Comparison of ENCODE assay signal across 8 cellular contexts in genomic region chr4:146243141-146243882, GRCh38. TPM values are rescaled to one million over a fixed set of nuclear protein-coding genes. Genes with fewer than 3 reads are reported as not detected.
DNase-seq lines count a peak whose midpoint lies in the region; ATAC-seq, FAIRE-seq and TF ChIP-seq lines count a peak whose summit lies in the region.

No MANE protein-coding gene starts in this region.

- peaks cover 0 to under 1% of the 10 kb centered on the region in 2 donors for H3K9me3 Mint-ChIP-seq in activated naive CD4-positive, alpha-beta T cell treated with anti-CD3 and anti-CD28 coated beads, Interleukin-2, amount 50 U/mL, for 72 hours

- DNase-seq in RPMI7951 (ENCODE audit: low read depth) = peak; percentile 56
- peak; percentile 69 to 70 for DNase-seq in activated naive CD4-positive, alpha-beta T cell treated with anti-CD3 and anti-CD28 coated beads, Interleukin-2, amount 50 U/mL, for 72 hours (ENCODE audit: low spot score in 2 of 2)
- DNase-seq in HepG2 (ENCODE audit: low spot score) = no peak
- no peak for DNase-seq in stomach
- no peak for DNase-seq in DMS153 (lab: John Stamatoyannopoulos, UW)
- no peak for DNase-seq in NCI-H2196 (lab: John Stamatoyannopoulos, UW; ENCODE audit: unreplicated experiment)

- no peak for TF ChIP-seq EP300 in HepG2 (IDR thresholded peaks at IDR 0.05; ENCODE audit: low read depth in 2 of 2, low read length in 2 of 2)
- TF ChIP-seq EP300 in HepG2 (CRISPR knock-in tag; IDR thresholded peaks at IDR 0.05; ENCODE audit: borderline replicate concordance) = no peak
- TF ChIP-seq EP300 in stomach (IDR thresholded peaks at IDR 0.05) = no peak

- H3K27ac Mint-ChIP-seq in activated naive CD4-positive, alpha-beta T cell treated with anti-CD3 and anti-CD28 coated beads, Interleukin-2, amount 50 U/mL, for 72 hours = peak overlapping the region; percentile 81 to 84

- in situ Hi-C loops in HepG2 (cut with HindIII; ENCODE audit: extremely low pct_ligation_motif_present, low pct_unique_long_range_greater_than_20kb) = no loop called here

- POLR2A ChIA-PET in HepG2 (lab: Yijun Ruan, JAX) = no interaction called here

- H3K9me3 ChIP-seq in HepG2 (ENCODE audit: low read length) (no peaks in the 10 kb centered on the region), stomach (no peaks in the 10 kb centered on the region)

- H3K27me3 ChIP-seq in HepG2 (ENCODE audit: control insufficient read depth in 1 of 2, insufficient read depth in 2 of 2, low read length in 2 of 2) (no peaks in the 10 kb centered on the region; a peak in 2 of 5 replicates), stomach (no peaks in the 10 kb centered on the region)

- intact Hi-C loops in HepG2 (cut with micrococcal nuclease; ENCODE audit: unreplicated experiment) (no loop called here), stomach (cut with DNase I; ENCODE audit: low total_unique reads) (no loop called here)

- H2AFZ ChIP-seq in HepG2 (ENCODE audit: low read length) = no peak overlapping the region

- H3K27ac ChIP-seq in HepG2 (ENCODE audit: extremely low read length, insufficient read depth, low read length) (no peak overlapping the region), stomach (peak overlapping the region in 3 of 5 donors; percentile 81 to 91 (median 83))

- 62% methylated on average over 18 of the region's 24 CpGs for WGBS in HepG2 (ENCODE audit: low lambda C conversion rate)
- 53 to 75% (median 65%) methylated on average over 14 to 24 of the region's 24 CpGs for WGBS in stomach, 5 donors

- no peak overlapping the region for H3K4me2 ChIP-seq in HepG2 (ENCODE audit: low read depth, low read length)

- TF ChIP-seq CTCF in HepG2 (CRISPR knock-in tag; IDR thresholded peaks at IDR 0.05) (peak; percentile 62), stomach (IDR thresholded peaks at IDR 0.05) (peak in 1 of 7 experiments; percentile 33)

- no peak for TF ChIP-seq POLR2A in HepG2 (IDR thresholded peaks at IDR 0.05; ENCODE audit: insufficient read depth in 1 of 2, low read depth in 2 of 2, low read length in 2 of 2)
- TF ChIP-seq POLR2A in stomach (IDR thresholded peaks at IDR 0.05) = no peak

- no peak overlapping the region for H3K9ac ChIP-seq in HepG2 (ENCODE audit: insufficient read depth, low read depth, low read length)

- no peaks in the 10 kb centered on the region for H3K79me2 ChIP-seq in HepG2 (ENCODE audit: insufficient read depth, low read length)

- H3K4me1 ChIP-seq in HepG2 (ENCODE audit: insufficient read depth, low read length) (peaks cover 19% of the 10 kb centered on the region), stomach (peaks cover 27 to 63% (median 44%) of the 10 kb centered on the region in 4 donors)

- no peak for FAIRE-seq in HepG2 (lab: Jason Lieb, UNC)

- CTCF ChIA-PET in HepG2 (lab: Yijun Ruan, JAX; ENCODE audit: low intra/inter-chr PET ratio, low total read pairs) = no interaction called here

- H3K36me3 Mint-ChIP-seq in activated naive CD4-positive, alpha-beta T cell treated with anti-CD3 and anti-CD28 coated beads, Interleukin-2, amount 50 U/mL, for 72 hours = no peaks in the 10 kb centered on the region

- BruUV-seq in HepG2 (replicated peaks; lab: Mats Ljungman, UMichigan) = no TSS peak

- H3K4me3 ChIP-seq in HepG2 (replicated peaks in 1 of 3; ENCODE audit: insufficient read depth in 1 of 3, low read depth in 2 of 3, low read length in 3 of 3) = no peak overlapping the region
- H3K4me3 ChIP-seq in stomach = peak overlapping the region in 1 of 4 donors; percentile 10

- H3K36me3 ChIP-seq in HepG2 (replicated peaks in 1 of 2; ENCODE audit: control insufficient read depth in 1 of 2, insufficient read depth in 2 of 2, low read length in 2 of 2) (no peaks in the 10 kb centered on the region), stomach (no peaks in the 10 kb centered on the region)

- no peak for TF ChIP-seq RAD21 in HepG2 (CRISPR knock-in tag; IDR thresholded peaks at IDR 0.05)

- H4K20me1 ChIP-seq in HepG2 (ENCODE audit: insufficient read depth, low read length) = no peaks in the 10 kb centered on the region

- ATAC-seq in GM18519 (IDR thresholded peaks at IDR 0.05; ENCODE audit: low FRiP score, unreplicated experiment) = peak; percentile 94
- peak; percentile 89 for ATAC-seq in HG02870 (IDR thresholded peaks at IDR 0.05; ENCODE audit: unreplicated experiment)
- peak; percentile 79 to 82 for ATAC-seq in activated naive CD4-positive, alpha-beta T cell treated with anti-CD3 and anti-CD28 coated beads, Interleukin-2, amount 50 U/mL, for 72 hours
- ATAC-seq in HepG2 = peak; percentile 49

TF ChIP-seq in HepG2, 621 proteins besides CTCF, POLR2A, EP300 and RAD21:
- TF ChIP-seq CREB1 (IDR thresholded peaks at IDR 0.05) (peak; percentile 50; the same call in 1 of the 2 replicates), CREB1 (CRISPR knock-in tag; IDR thresholded peaks at IDR 0.05) (no peak), ZBTB33 (CRISPR knock-in tag; IDR thresholded peaks at IDR 0.05) (peak; percentile 32; the same call in 1 of the 2 replicates), ZNF17 (CRISPR knock-in tag; IDR thresholded peaks at IDR 0.05) (no peak), ZBTB7B (CRISPR knock-in tag; IDR thresholded peaks at IDR 0.05) (0 out of 2 replicates have a peak, but pooled peaks have one; percentile 33)

RNA-seq across cellular contexts. Expression of gene REELD1, which starts 29.0 kb away (rescaled TPM):
- not detected in 2 replicates for total RNA-seq in RPMI7951 (2014; rRNA removed; shearing (Covaris generic))
- under 1 TPM in 1 of 2 donors, not detected in 1; 0.16 TPM for total RNA-seq in activated naive CD4-positive, alpha-beta T cell treated with anti-CD3 and anti-CD28 coated beads, Interleukin-2, amount 50 U/mL, for 72 hours
- total RNA-seq in HepG2 (2016; rRNA removed; fragmentation: Illumina TruSeq; extraction: Trizol) (0.04 TPM in 1 of 2 replicates, not detected in the other), stomach (under 1 TPM in 1 of 5 donors, not detected in 4; 0.73 TPM)
- total RNA-seq in HepG2 (2016; cell fraction: cytosol; rRNA removed; fragmentation: Illumina TruSeq; extraction: Trizol; ENCODE audit: low read depth) = not detected in 2 replicates
- total RNA-seq in HepG2 (2016; cell fraction: insoluble cytoplasmic fraction; rRNA removed; fragmentation: Illumina TruSeq; extraction: Trizol) = not detected in 2 replicates
- not detected in 2 replicates for total RNA-seq in HepG2 (2016; cell fraction: membrane; rRNA removed; fragmentation: Illumina TruSeq; extraction: Trizol)
- total RNA-seq in HepG2 (2016; cell fraction: nucleus; rRNA removed; fragmentation: Illumina TruSeq; extraction: Trizol) = not detected in 2 replicates
- polyA plus RNA-seq in HepG2 (2011; rRNA removed) (0.08 and 0.26 TPM in 2 replicates), stomach (under 1 TPM in 1 of 3 donors, not detected in 2; 0.30 TPM)
- 0.03 TPM in 1 of 2 replicates, not detected in the other for polyA plus RNA-seq in HepG2 (2011; cell fraction: cytosol; rRNA removed)
- polyA plus RNA-seq in HepG2 (2011; cell fraction: nucleus; rRNA removed) = 0.24 TPM in 1 of 2 replicates, not detected in the other
- polyA plus RNA-seq in HepG2 (2012) = 0.09 TPM in 1 of 2 replicates, not detected in the other
- not detected in 2 replicates for polyA plus RNA-seq in HepG2 (2016; cell fraction: cytosol; fragmentation: Illumina TruSeq; extraction: Trizol; ENCODE audit: low read depth)
- polyA plus RNA-seq in HepG2 (2016; cell fraction: insoluble cytoplasmic fraction; fragmentation: Illumina TruSeq; extraction: Trizol; ENCODE audit: low read depth) = not detected in 2 replicates
- polyA plus RNA-seq in HepG2 (2016; cell fraction: membrane; fragmentation: Illumina TruSeq; extraction: Trizol; ENCODE audit: low read depth) = not detected in 2 replicates
- polyA plus RNA-seq in HepG2 (2016; cell fraction: nucleus; fragmentation: Illumina TruSeq; extraction: Trizol; ENCODE audit: insufficient read depth, low read depth) = not detected in 2 replicates
- polyA minus RNA-seq in HepG2 (2011; rRNA and poly(A)+ RNA removed; ENCODE audit: low replicate concordance) = not detected in 2 replicates
- polyA minus RNA-seq in HepG2 (2011; cell fraction: cytosol; rRNA and poly(A)+ RNA removed) = not detected in 2 replicates
- not detected in 2 replicates for polyA minus RNA-seq in HepG2 (2011; cell fraction: nucleus; rRNA and poly(A)+ RNA removed)

Comparison
In these comparisons a context has a peak if more than half of its experiments do, and no peak if none do; other contexts are left out.
1. DNase-seq: peak in RPMI7951 (single experiment) and activated naive CD4-positive, alpha-beta T cell treated with anti-CD3 and anti-CD28 coated beads, Interleukin-2, amount 50 U/mL, for 72 hours (2 of 2); none in HepG2 (single experiment), stomach (single experiment), DMS153 (single experiment) and NCI-H2196 (single experiment).
2. Peak in every context shown above with its lines, with median percentiles within 50 percentile points of each other: ATAC-seq.